ENCODE assay signal across 1 cellular context in the genomic region with DNA sequence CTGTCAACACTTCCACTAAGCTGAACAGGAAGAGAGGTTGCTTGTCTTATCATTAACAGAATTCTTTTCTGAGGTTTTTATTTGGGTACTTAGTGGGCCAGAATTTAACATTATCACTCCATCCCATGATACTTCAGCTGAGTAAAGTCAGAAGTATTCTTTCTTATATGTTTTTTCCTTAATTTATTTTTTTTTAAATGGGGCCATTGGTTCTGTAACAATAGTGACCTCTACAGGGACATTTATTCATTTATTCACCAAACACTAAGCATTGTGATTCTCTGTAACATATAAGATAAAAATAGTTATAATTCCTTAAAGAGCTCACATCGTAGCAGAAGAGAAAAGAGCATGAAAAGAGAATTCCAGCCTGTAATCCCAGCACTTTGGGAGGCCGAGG.
TF ChIP-seq lines count a peak whose summit lies in the region.

No MANE protein-coding gene starts in this region.

TF ChIP-seq in SK-N-SH, 30 proteins besides CTCF, POLR2A, EP300 and RAD21:
- TF ChIP-seq, protein P1, sequence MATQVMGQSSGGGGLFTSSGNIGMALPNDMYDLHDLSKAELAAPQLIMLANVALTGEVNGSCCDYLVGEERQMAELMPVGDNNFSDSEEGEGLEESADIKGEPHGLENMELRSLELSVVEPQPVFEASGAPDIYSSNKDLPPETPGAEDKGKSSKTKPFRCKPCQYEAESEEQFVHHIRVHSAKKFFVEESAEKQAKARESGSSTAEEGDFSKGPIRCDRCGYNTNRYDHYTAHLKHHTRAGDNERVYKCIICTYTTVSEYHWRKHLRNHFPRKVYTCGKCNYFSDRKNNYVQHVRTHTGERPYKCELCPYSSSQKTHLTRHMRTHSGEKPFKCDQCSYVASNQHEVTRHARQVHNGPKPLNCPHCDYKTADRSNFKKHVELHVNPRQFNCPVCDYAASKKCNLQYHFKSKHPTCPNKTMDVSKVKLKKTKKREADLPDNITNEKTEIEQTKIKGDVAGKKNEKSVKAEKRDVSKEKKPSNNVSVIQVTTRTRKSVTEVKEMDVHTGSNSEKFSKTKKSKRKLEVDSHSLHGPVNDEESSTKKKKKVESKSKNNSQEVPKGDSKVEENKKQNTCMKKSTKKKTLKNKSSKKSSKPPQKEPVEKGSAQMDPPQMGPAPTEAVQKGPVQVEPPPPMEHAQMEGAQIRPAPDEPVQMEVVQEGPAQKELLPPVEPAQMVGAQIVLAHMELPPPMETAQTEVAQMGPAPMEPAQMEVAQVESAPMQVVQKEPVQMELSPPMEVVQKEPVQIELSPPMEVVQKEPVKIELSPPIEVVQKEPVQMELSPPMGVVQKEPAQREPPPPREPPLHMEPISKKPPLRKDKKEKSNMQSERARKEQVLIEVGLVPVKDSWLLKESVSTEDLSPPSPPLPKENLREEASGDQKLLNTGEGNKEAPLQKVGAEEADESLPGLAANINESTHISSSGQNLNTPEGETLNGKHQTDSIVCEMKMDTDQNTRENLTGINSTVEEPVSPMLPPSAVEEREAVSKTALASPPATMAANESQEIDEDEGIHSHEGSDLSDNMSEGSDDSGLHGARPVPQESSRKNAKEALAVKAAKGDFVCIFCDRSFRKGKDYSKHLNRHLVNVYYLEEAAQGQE (IDR thresholded peaks at IDR 0.05; ENCODE audit: low read depth, low read length) = no peak
